Comparison of ENCODE assay signal across 35 cellular contexts in the genomic region with DNA sequence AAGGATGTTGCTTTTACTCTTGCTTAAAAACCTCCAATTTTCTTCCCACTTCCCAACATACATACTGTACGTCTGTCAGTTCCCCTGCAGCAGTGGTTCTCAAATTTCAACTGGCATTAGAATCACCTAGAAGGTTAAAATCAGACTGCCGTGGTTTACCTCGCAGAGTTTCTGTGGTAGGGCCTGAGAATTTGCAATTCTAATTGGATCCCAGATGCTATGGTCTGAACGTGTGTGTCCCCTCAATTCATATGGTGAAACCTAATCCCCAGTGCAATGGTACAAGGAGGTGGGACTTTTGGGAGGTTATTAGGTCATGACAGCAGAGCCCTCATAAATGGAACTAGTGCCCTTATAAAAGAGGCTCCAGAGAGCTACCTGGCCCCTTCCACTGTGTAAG.
"Had no signal": no experiment of that assay in that cellular context is flagged by ENCODE, and none has a peak within 500 bp of the region (broad histone marks: within the 10 kb centered on the region; RNA-seq: fewer than 3 reads in every experiment).

No MANE protein-coding gene starts in this region.

- H3K27me3 ChIP-seq: brain microvascular endothelial cell, Peyer's patch had no signal

- ATAC-seq: activated CD8-positive, alpha-beta memory T cell treated with anti-CD3 and anti-CD28 coated beads, Interleukin-2, amount 10 ng/mL, durations not matched to agents 7 days and 5 days; PC-3; Right ventricle myocardium inferior; SK-N-SH treated with all-trans-retinoic acid at 6 μM for 48 hours; T-cell had no signal

- H3K36me3 ChIP-seq: brain microvascular endothelial cell, Peyer's patch had no signal

- H3K27ac ChIP-seq: brain microvascular endothelial cell, RWPE1, VCaP had no signal

- H3K4me3 ChIP-seq: Peyer's patch had no signal

- H3K9me3 ChIP-seq: Peyer's patch had no signal

- DNase-seq: activated B cell treated with CpG ODN at 0.5 μM for 24 hours; activated CD4-positive, alpha-beta memory T cell treated with anti-CD3 and anti-CD28 coated beads, Interleukin-2, amount 10 ng/mL, durations not matched to agents 7 days and 5 days; activated CD4-positive, alpha-beta T cell treated with anti-CD3 and anti-CD28 coated beads for 1 hour; activated CD4-positive, alpha-beta T cell treated with anti-CD3 and anti-CD28 coated beads for 48 hours; activated CD8-positive, alpha-beta memory T cell treated with anti-CD3 and anti-CD28 coated beads for 24 hours; activated CD8-positive, alpha-beta memory T cell treated with anti-CD3 and anti-CD28 coated beads, Interleukin-2, amount 10 ng/mL, durations not matched to agents 7 days and 5 days; activated CD8-positive, alpha-beta memory T cell treated with anti-CD3 and anti-CD28 coated beads, Interleukin-2, amount 50 U/mL, for 48 hours; activated effector memory CD4-positive, alpha-beta T cell treated with anti-CD3 and anti-CD28 coated beads, Interleukin-2, amount 50 U/mL, for 16 hours; activated naive CD4-positive, alpha-beta T cell; activated naive CD4-positive, alpha-beta T cell treated with anti-CD3 and anti-CD28 coated beads, Interleukin-2, amount 50 U/mL, for 16 hours; activated naive CD8-positive, alpha-beta T cell treated with anti-CD3 and anti-CD28 coated beads for 36 hours; activated T-cell treated with anti-CD3 and anti-CD28 coated beads, Interleukin-2, amount 50 U/mL, for 48 hours; amniotic stem cell; aorta; brain microvascular endothelial cell; central memory CD4-positive, alpha-beta T cell; Kasumi-1; NCI-H1105; NCI-H1417 treated with DMSO at 0.1 percent for 48 hours; NCI-H187 treated with DMSO at 0.1 percent for 48 hours; NCI-H2081; NCI-H2171 treated with DMSO at 0.1 percent for 48 hours; NCI-H2227 treated with DMSO at 0.1 percent for 48 hours; NCI-H446; NCI-H510A treated with DMSO at 0.1 percent for 48 hours; NK-92 treated with Interleukin-12 subunit alpha and Interleukin-12 subunit beta, amount 100 ng/mL, for 24 hours; PC-3; Peyer's patch; SIG-M5; T-cell; T-helper 9 cell had no signal
